Comparison of ENCODE assay signal across 18 cellular contexts in genomic region chr11:114070464-114071139, GRCh38. TPM values are rescaled to one million over a fixed set of nuclear protein-coding genes. Genes with fewer than 3 reads are reported as not detected.
"Had no signal": no experiment of that assay in that cellular context is flagged by ENCODE, and none has a peak within 500 bp of the region (broad histone marks: within the 10 kb centered on the region; RNA-seq: fewer than 3 reads in every experiment).

No MANE protein-coding gene starts in this region.

- H3K9me3 Mint-ChIP-seq: activated naive CD8-positive, alpha-beta T cell treated with anti-CD3 and anti-CD28 coated beads, Interleukin-2, amount 10 ng/mL, durations not matched to agents 7 days and 5 days; mesothelial cell of epicardium; stimulated activated memory B cell treated with anti-CD40 and anti-IgM and Interleukin-4, amounts not matched to agents 10 μg/mL and 1 μg/mL and 100 μg/mL, for 72 hours; WTC11 had no signal

- DNase-seq: activated CD4-positive, alpha-beta T cell treated with anti-CD3 and anti-CD28 coated beads for 36 hours; activated CD4-positive, alpha-beta T cell treated with anti-CD3 and anti-CD28 coated beads, Interleukin-2, amount 50 U/mL, for 48 hours; activated CD8-positive, alpha-beta memory T cell treated with anti-CD3 and anti-CD28 coated beads, Interleukin-2, amount 10 ng/mL, durations not matched to agents 7 days and 5 days; activated naive CD4-positive, alpha-beta T cell; activated naive CD8-positive, alpha-beta T cell treated with anti-CD3 and anti-CD28 coated beads, Interleukin-2, amount 10 ng/mL, durations not matched to agents 7 days and 5 days; aorta; cortex of kidney; effector CD4-positive, alpha-beta T cell; SK-N-SH; stimulated activated CD4-positive, alpha-beta T cell treated with anti-CD3 and anti-CD28 coated beads, Interleukin-4, amount 100 ng/mL, for 24 hours; thyroid gland had no signal

- H3K36me3 Mint-ChIP-seq: activated CD8-positive, alpha-beta memory T cell treated with anti-CD3 and anti-CD28 coated beads, Interleukin-2, amount 10 ng/mL, durations not matched to agents 7 days and 5 days; mesothelial cell of epicardium; stimulated activated memory B cell treated with anti-CD40 and anti-IgM and Interleukin-4, amounts not matched to agents 10 μg/mL and 1 μg/mL and 100 μg/mL, for 72 hours; WTC11 had no signal

- H3K27ac Mint-ChIP-seq: activated CD4-positive, alpha-beta T cell treated with anti-CD3 and anti-CD28 coated beads for 36 hours; activated CD8-positive, alpha-beta memory T cell treated with anti-CD3 and anti-CD28 coated beads, Interleukin-2, amount 10 ng/mL, durations not matched to agents 7 days and 5 days; activated naive CD8-positive, alpha-beta T cell treated with anti-CD3 and anti-CD28 coated beads, Interleukin-2, amount 10 ng/mL, durations not matched to agents 7 days and 5 days; mesothelial cell of epicardium; stimulated activated memory B cell treated with anti-CD40 and anti-IgM and Interleukin-4, amounts not matched to agents 10 μg/mL and 1 μg/mL and 100 μg/mL, for 72 hours; WTC11 had no signal

- H3K27me3 Mint-ChIP-seq: activated CD4-positive, alpha-beta T cell treated with anti-CD3 and anti-CD28 coated beads for 36 hours; activated naive CD8-positive, alpha-beta T cell treated with anti-CD3 and anti-CD28 coated beads, Interleukin-2, amount 10 ng/mL, durations not matched to agents 7 days and 5 days had no signal

- H3K27me3 ChIP-seq: gastroesophageal sphincter, thyroid gland had no signal

- H3K9me3 ChIP-seq: gastroesophageal sphincter, prostate gland, SK-N-SH, thyroid gland had no signal

- H3K4me3 ChIP-seq: lung, prostate gland, thyroid gland had no signal

- H3K4me1 Mint-ChIP-seq: stimulated activated memory B cell treated with anti-CD40 and anti-IgM and Interleukin-4, amounts not matched to agents 10 μg/mL and 1 μg/mL and 100 μg/mL, for 72 hours had no signal

- ATAC-seq: activated CD4-positive, alpha-beta T cell treated with anti-CD3 and anti-CD28 coated beads for 36 hours; activated CD8-positive, alpha-beta memory T cell treated with anti-CD3 and anti-CD28 coated beads, Interleukin-2, amount 10 ng/mL, durations not matched to agents 7 days and 5 days; gastroesophageal sphincter; sciatic nerve; stimulated activated memory B cell treated with anti-CD40 and anti-IgM and Interleukin-4, amounts not matched to agents 10 μg/mL and 1 μg/mL and 100 μg/mL, for 72 hours; WTC11 had no signal

- H3K4me3 Mint-ChIP-seq: activated CD4-positive, alpha-beta T cell treated with anti-CD3 and anti-CD28 coated beads for 36 hours; activated CD8-positive, alpha-beta memory T cell treated with anti-CD3 and anti-CD28 coated beads, Interleukin-2, amount 10 ng/mL, durations not matched to agents 7 days and 5 days; activated naive CD8-positive, alpha-beta T cell treated with anti-CD3 and anti-CD28 coated beads, Interleukin-2, amount 10 ng/mL, durations not matched to agents 7 days and 5 days; mesothelial cell of epicardium; stimulated activated memory B cell treated with anti-CD40 and anti-IgM and Interleukin-4, amounts not matched to agents 10 μg/mL and 1 μg/mL and 100 μg/mL, for 72 hours; WTC11 had no signal

RNA-seq across cellular contexts. Expression of gene ZBTB16, which starts 11.1 kb away (rescaled TPM):
- total RNA-seq: mesothelial cell of epicardium had no signal
